Comparison of ENCODE assay signal across 20 cellular contexts in the genomic region with DNA sequence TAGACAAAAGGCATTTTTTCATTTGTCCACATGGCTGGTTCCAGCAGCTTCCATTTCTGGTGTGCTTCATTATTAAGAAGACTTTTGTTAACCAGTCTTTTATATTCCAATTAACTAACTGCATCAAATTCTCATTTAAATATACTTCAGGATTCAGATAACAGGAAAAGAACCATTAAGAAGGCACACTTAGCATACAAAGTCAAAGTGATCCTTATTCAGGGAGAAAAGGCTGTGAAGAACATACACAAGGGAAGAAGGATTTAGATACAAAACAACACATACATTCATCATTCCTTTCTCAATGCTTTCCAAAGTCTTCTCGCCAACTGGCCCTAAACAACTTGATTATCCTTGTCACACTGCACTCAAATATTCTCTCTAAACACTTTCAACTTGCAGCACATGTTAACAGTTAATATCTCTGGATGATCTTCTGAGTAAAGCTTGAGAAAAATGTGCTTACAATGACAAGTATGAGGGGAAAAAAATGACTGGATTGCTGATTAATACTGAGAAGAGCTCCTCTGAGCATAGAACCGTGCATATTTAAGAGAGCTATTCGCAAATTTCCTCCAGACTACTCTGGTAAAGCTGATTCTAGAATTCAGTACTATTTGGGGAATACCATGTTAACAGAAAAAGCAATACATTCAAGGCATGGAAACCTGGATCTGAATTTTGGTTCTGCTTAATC.
DNase-seq lines count a peak whose midpoint lies in the region; ATAC-seq and TF ChIP-seq lines count a peak whose summit lies in the region.
"Had no signal": no experiment of that assay in that cellular context is flagged by ENCODE, and none has a peak within 500 bp of the region (broad histone marks: within the 10 kb centered on the region; RNA-seq: fewer than 3 reads in every experiment).

No MANE protein-coding gene starts in this region.

- peaks cover 1% of the 10 kb centered on the region for H3K4me1 Mint-ChIP-seq in CD14-positive monocyte
- H3K4me1 Mint-ChIP-seq in stimulated activated naive CD8-positive, alpha-beta T cell treated with anti-CD3 and anti-CD28 coated beads, Interleukin-15, amount 100 ng/mL, for 72 hours: no peaks in the 10 kb centered on the region
- H3K4me1 Mint-ChIP-seq: activated CD4-positive, alpha-beta memory T cell treated with anti-CD3 and anti-CD28 coated beads, Interleukin-2, amount 10 ng/mL, durations not matched to agents 7 days and 5 days; memory B cell; nephron progenitor cell had no signal

- no peaks in the 10 kb centered on the region for H4K20me1 ChIP-seq in osteoblast (ENCODE audit: insufficient read depth, low read length)

- DNase-seq in GM04503 (ENCODE audit: low read depth) (peak; percentile 66), cardiac fibroblast (ENCODE audit: low read depth in 2 of 2) (peak; percentile 15 to 39), osteoblast (ENCODE audit: insufficient read length, low spot score, missing footprints) (peak; percentile 17), CD14-positive monocyte (ENCODE audit: low spot score) (no peak), epidermal melanocyte (ENCODE audit: insufficient read length, low spot score) (no peak)
- no peak for DNase-seq in stimulated activated naive CD8-positive, alpha-beta T cell treated with anti-CD3 and anti-CD28 coated beads, Interleukin-15, amount 100 ng/mL, for 72 hours
- no peak for DNase-seq in stimulated activated CD4-positive, alpha-beta T cell treated with anti-CD3 and anti-CD28 coated beads, Interleukin-1b, Interleukin-23, amount 100 ng/mL, for 48 hours
- DNase-seq: activated CD4-positive, alpha-beta memory T cell treated with anti-CD3 and anti-CD28 coated beads, Interleukin-2, amount 10 ng/mL, durations not matched to agents 7 days and 5 days; activated T-cell treated with anti-CD3 and anti-CD28 coated beads, Interleukin-2, amount 50 U/mL, for 48 hours; DMS53; NCI-H1092 treated with DMSO at 0.1 percent for 48 hours; NCI-H2171 treated with DMSO at 0.1 percent for 48 hours; nephron progenitor cell; NK-92 treated with Interleukin-12 subunit alpha and Interleukin-12 subunit beta, amount 100 ng/mL, for 24 hours; stimulated activated naive CD4-positive, alpha-beta T cell treated with Interleukin-2 at 50 U/mL for 16 hours had no signal

- no peaks in the 10 kb centered on the region for H3K79me2 ChIP-seq in osteoblast (ENCODE audit: insufficient read depth, low read length)

- no peaks in the 10 kb centered on the region for H3K27me3 Mint-ChIP-seq in CD14-positive monocyte (ENCODE audit: low read depth in 3 of 3)
- H3K27me3 Mint-ChIP-seq in stimulated activated naive CD8-positive, alpha-beta T cell treated with anti-CD3 and anti-CD28 coated beads, Interleukin-15, amount 100 ng/mL, for 72 hours: no peaks in the 10 kb centered on the region
- H3K27me3 Mint-ChIP-seq: activated CD4-positive, alpha-beta memory T cell treated with anti-CD3 and anti-CD28 coated beads, Interleukin-2, amount 10 ng/mL, durations not matched to agents 7 days and 5 days; activated naive CD8-positive, alpha-beta T cell; memory B cell; type B pancreatic cell had no signal

- peak overlapping the region; percentile 26 for H3K4me2 ChIP-seq in osteoblast (ENCODE audit: insufficient read depth, low read length)

- H3K27ac Mint-ChIP-seq in CD14-positive monocyte: no peak overlapping the region
- H3K27ac Mint-ChIP-seq in stimulated activated naive CD8-positive, alpha-beta T cell treated with anti-CD3 and anti-CD28 coated beads, Interleukin-15, amount 100 ng/mL, for 72 hours: no peak overlapping the region
- H3K27ac Mint-ChIP-seq: activated CD4-positive, alpha-beta memory T cell treated with anti-CD3 and anti-CD28 coated beads, Interleukin-2, amount 10 ng/mL, durations not matched to agents 7 days and 5 days; activated naive CD8-positive, alpha-beta T cell; memory B cell; nephron progenitor cell; type B pancreatic cell had no signal

- no peak for TF ChIP-seq CTCF in cardiac fibroblast (IDR thresholded peaks at IDR 0.05; ENCODE audit: low read depth, low read length)
- no peak for TF ChIP-seq CTCF in osteoblast (IDR thresholded peaks at IDR 0.05; ENCODE audit: extremely low read depth, low read depth, low read length)
- no peak for TF ChIP-seq CTCF in CD14-positive monocyte (IDR thresholded peaks at IDR 0.05)

- no peak overlapping the region for H3K27ac ChIP-seq in osteoblast (ENCODE audit: low read depth, low read length)

- H3K9me3 Mint-ChIP-seq in CD14-positive monocyte: no peaks in the 10 kb centered on the region
- H3K9me3 Mint-ChIP-seq in stimulated activated naive CD8-positive, alpha-beta T cell treated with anti-CD3 and anti-CD28 coated beads, Interleukin-15, amount 100 ng/mL, for 72 hours: no peaks in the 10 kb centered on the region
- H3K9me3 Mint-ChIP-seq: activated CD4-positive, alpha-beta memory T cell treated with anti-CD3 and anti-CD28 coated beads, Interleukin-2, amount 10 ng/mL, durations not matched to agents 7 days and 5 days; memory B cell; nephron progenitor cell; type B pancreatic cell had no signal

- intact Hi-C loops in CD14-positive monocyte (cut with micrococcal nuclease): no loop called here

- no peak overlapping the region for H2AFZ ChIP-seq in osteoblast (ENCODE audit: low read length)

- peaks cover 33 to 47% of the 10 kb centered on the region in 2 donors for H3K36me3 Mint-ChIP-seq in CD14-positive monocyte

- H3K9me3 ChIP-seq in osteoblast (ENCODE audit: low read depth, low read length): no peaks in the 10 kb centered on the region

- H3K4me1 ChIP-seq in osteoblast (ENCODE audit: insufficient read depth, low read length): peaks cover 8% of the 10 kb centered on the region

- peaks cover 6% of the 10 kb centered on the region for H3K36me3 ChIP-seq in osteoblast (ENCODE audit: insufficient read depth, low read length)

- ATAC-seq in HG02884 (IDR thresholded peaks at IDR 0.05; ENCODE audit: unreplicated experiment): peak; percentile 66
- ATAC-seq in stimulated activated naive CD8-positive, alpha-beta T cell treated with anti-CD3 and anti-CD28 coated beads, Interleukin-15, amount 100 ng/mL, for 72 hours: no peak
- ATAC-seq: esophagus mucosa had no signal

- H3K4me3 ChIP-seq in cardiac fibroblast (replicated peaks in 1 of 2; ENCODE audit: low read depth in 2 of 2, low read length in 2 of 2) (no peak overlapping the region), osteoblast (ENCODE audit: insufficient read depth, low read length) (no peak overlapping the region)

- H3K4me3 Mint-ChIP-seq in CD14-positive monocyte: no peak overlapping the region
- H3K4me3 Mint-ChIP-seq in stimulated activated naive CD8-positive, alpha-beta T cell treated with anti-CD3 and anti-CD28 coated beads, Interleukin-15, amount 100 ng/mL, for 72 hours: no peak overlapping the region
- H3K4me3 Mint-ChIP-seq: activated CD4-positive, alpha-beta memory T cell treated with anti-CD3 and anti-CD28 coated beads, Interleukin-2, amount 10 ng/mL, durations not matched to agents 7 days and 5 days; activated naive CD8-positive, alpha-beta T cell; memory B cell; nephron progenitor cell; type B pancreatic cell had no signal

- no peaks in the 10 kb centered on the region for H3K27me3 ChIP-seq in osteoblast (ENCODE audit: insufficient read depth, low read length)

Comparison
In these comparisons a context has a peak if more than half of its experiments do, and no peak if none do; other contexts are left out.
1. DNase-seq: peak in GM04503 (single experiment), cardiac fibroblast (2 of 2) and osteoblast (single experiment); none in CD14-positive monocyte (single experiment), epidermal melanocyte (single experiment), stimulated activated naive CD8-positive, alpha-beta T cell treated with anti-CD3 and anti-CD28 coated beads, Interleukin-15, amount 100 ng/mL, for 72 hours (0 of 2) and stimulated activated CD4-positive, alpha-beta T cell treated with anti-CD3 and anti-CD28 coated beads, Interleukin-1b, Interleukin-23, amount 100 ng/mL, for 48 hours (single experiment).